Comparison of ENCODE assay signal across 21 cellular contexts in the genomic region with DNA sequence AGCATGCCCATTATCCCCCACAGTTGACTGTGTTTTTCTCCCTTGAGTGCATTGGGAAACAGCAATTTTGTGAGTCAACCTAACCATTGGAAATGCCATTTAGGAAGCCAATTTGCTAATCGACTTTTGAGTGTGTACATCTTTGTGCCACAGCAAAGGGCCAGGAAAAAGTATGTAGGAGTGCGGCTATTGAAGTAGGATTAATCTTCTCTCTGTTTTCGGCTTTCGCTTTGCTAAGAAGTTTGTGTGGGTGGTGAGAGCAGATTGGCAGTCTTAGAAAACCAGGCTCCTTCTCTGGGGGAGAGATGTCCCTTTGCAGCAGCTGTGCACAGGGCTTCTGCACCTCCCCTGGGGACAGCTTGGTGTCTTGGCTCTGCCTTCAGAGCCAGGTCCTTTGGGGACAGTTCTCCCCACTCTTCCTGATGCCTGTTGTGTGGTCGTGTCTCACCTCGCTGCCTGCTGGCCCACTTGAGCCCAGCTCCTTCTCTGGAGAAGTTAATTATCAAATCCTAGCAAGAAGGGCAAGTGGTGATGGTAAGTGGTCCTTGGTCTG.
"Had no signal": no experiment of that assay in that cellular context is flagged by ENCODE, and none has a peak within 500 bp of the region (broad histone marks: within the 10 kb centered on the region; RNA-seq: fewer than 3 reads in every experiment).

No MANE protein-coding gene starts in this region.

- H3K27me3 Mint-ChIP-seq: activated CD4-positive, alpha-beta T cell treated with anti-CD3 and anti-CD28 coated beads, Interleukin-2, amount 10 ng/mL, durations not matched to agents 7 days and 5 days; activated naive CD4-positive, alpha-beta T cell treated with anti-CD3 and anti-CD28 coated beads, Interleukin-2, amount 10 ng/mL, durations not matched to agents 7 days and 5 days had no signal

- H3K27ac Mint-ChIP-seq: activated CD4-positive, alpha-beta T cell treated with anti-CD3 and anti-CD28 coated beads, Interleukin-2, amount 10 ng/mL, durations not matched to agents 7 days and 5 days; activated naive CD4-positive, alpha-beta T cell treated with anti-CD3 and anti-CD28 coated beads, Interleukin-2, amount 10 ng/mL, durations not matched to agents 7 days and 5 days; activated naive CD8-positive, alpha-beta T cell treated with anti-CD3 and anti-CD28 coated beads, Interleukin-2, amount 50 U/mL, for 24 hours; immature natural killer cell; memory B cell; naive B cell had no signal

- H3K36me3 Mint-ChIP-seq: activated naive CD4-positive, alpha-beta T cell treated with anti-CD3 and anti-CD28 coated beads, Interleukin-2, amount 10 ng/mL, durations not matched to agents 7 days and 5 days had no signal

- ATAC-seq: activated CD4-positive, CD25-positive, alpha-beta regulatory T cell treated with anti-CD3 and anti-CD28 coated beads, Interleukin-2, amount 50 U/mL, for 24 hours; activated naive CD8-positive, alpha-beta T cell treated with anti-CD3 and anti-CD28 coated beads, Interleukin-2, amount 50 U/mL, for 24 hours; esophagus mucosa had no signal

- DNase-seq: activated CD4-positive, alpha-beta T cell treated with anti-CD3 and anti-CD28 coated beads, Interleukin-2, amount 10 ng/mL, durations not matched to agents 7 days and 5 days; activated CD8-positive, alpha-beta memory T cell treated with anti-CD3 and anti-CD28 coated beads, Interleukin-2, amount 50 U/mL, for 48 hours; activated effector memory CD4-positive, alpha-beta T cell treated with Interleukin-2 at 50 U/mL for 16 hours; activated naive CD4-positive, alpha-beta T cell treated with anti-CD3 and anti-CD28 coated beads, Interleukin-2, amount 10 ng/mL, durations not matched to agents 7 days and 5 days; activated naive CD8-positive, alpha-beta T cell treated with anti-CD3 and anti-CD28 coated beads, Interleukin-2, amount 50 U/mL, for 24 hours; activated T-cell treated with anti-CD3 and anti-CD28 coated beads, Interleukin-2, amount 50 U/mL, for 48 hours; aorta; cerebellar nuclear complex; effector CD4-positive, alpha-beta T cell; immature natural killer cell; naive B cell; sigmoid colon; spleen; stimulated activated CD4-positive, alpha-beta T cell treated with anti-CD3 and anti-CD28 coated beads, Interleukin-1b, Interleukin-23, amount 100 ng/mL, for 48 hours; stimulated activated CD8-positive, alpha-beta memory T cell treated with anti-CD3 and anti-CD28 coated beads, Interleukin-4, amount 100 ng/mL, for 48 hours; stimulated activated naive CD4-positive, alpha-beta T cell; T1000; tibial artery had no signal

- H3K9me3 Mint-ChIP-seq: activated naive CD4-positive, alpha-beta T cell treated with anti-CD3 and anti-CD28 coated beads, Interleukin-2, amount 10 ng/mL, durations not matched to agents 7 days and 5 days; activated naive CD8-positive, alpha-beta T cell treated with anti-CD3 and anti-CD28 coated beads, Interleukin-2, amount 50 U/mL, for 24 hours; immature natural killer cell had no signal

- H3K4me1 Mint-ChIP-seq: activated naive CD4-positive, alpha-beta T cell treated with anti-CD3 and anti-CD28 coated beads, Interleukin-2, amount 10 ng/mL, durations not matched to agents 7 days and 5 days; immature natural killer cell; naive B cell had no signal

- H3K4me3 Mint-ChIP-seq: activated CD4-positive, alpha-beta T cell treated with anti-CD3 and anti-CD28 coated beads, Interleukin-2, amount 10 ng/mL, durations not matched to agents 7 days and 5 days; activated naive CD4-positive, alpha-beta T cell treated with anti-CD3 and anti-CD28 coated beads, Interleukin-2, amount 10 ng/mL, durations not matched to agents 7 days and 5 days; activated naive CD8-positive, alpha-beta T cell treated with anti-CD3 and anti-CD28 coated beads, Interleukin-2, amount 50 U/mL, for 24 hours; immature natural killer cell; memory B cell; naive B cell had no signal
